In genomic region chr20:62079166-62079565, GRCh38 we compare ENCODE assay signal across 8 cellular contexts.
"Had no signal": no experiment of that assay in that cellular context is flagged by ENCODE, and none has a peak within 500 bp of the region (broad histone marks: within the 10 kb centered on the region; RNA-seq: fewer than 3 reads in every experiment).

No MANE protein-coding gene starts in this region.

- DNase-seq: GDM1, GF-D8 had no signal

- H3K4me3 ChIP-seq: GM12878 had no signal

- FAIRE-seq: G401.6, GM12878, GM12891, GM12892, GM18507, GM19239 had no signal

- ATAC-seq: GM12878 had no signal
